7 cellular contexts compared by ENCODE assay signal in genomic region chr12:80620281-80620680, GRCh38.
"Had no signal": no experiment of that assay in that cellular context is flagged by ENCODE, and none has a peak within 500 bp of the region (broad histone marks: within the 10 kb centered on the region; RNA-seq: fewer than 3 reads in every experiment).

No MANE protein-coding gene starts in this region.

- ATAC-seq: K562 had no signal

- H3K4me3 ChIP-seq: GM23248, K562 had no signal

- H3K27ac ChIP-seq: GM23248 had no signal

- FAIRE-seq: HTR-8/SVneo, K562 had no signal

- H2AFZ ChIP-seq: GM23248 had no signal

- H3K9ac ChIP-seq: GM23248 had no signal

- DNase-seq: GM23248, GOT3, H9, HCEC 1CT, IMR-90 had no signal
